6 cellular contexts compared by ENCODE assay signal in the genomic region with DNA sequence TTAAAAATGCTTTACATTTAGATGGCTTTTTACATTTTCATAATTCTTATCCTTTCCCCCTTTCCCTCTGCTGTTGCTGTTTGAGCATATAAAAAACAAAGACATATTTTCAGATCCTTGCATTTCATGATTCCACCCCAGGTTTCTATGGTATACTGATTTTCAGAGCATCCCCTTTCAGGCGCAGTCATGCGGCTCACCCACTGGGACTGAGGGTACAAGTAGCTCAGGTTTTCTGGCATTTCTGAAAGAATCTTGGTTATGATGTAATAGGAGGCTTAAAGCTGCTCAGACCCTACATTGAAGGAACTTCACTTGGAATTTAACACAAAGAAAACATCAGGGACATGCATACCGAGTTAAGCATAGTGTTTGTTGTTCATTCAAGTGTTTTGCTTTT.
"Had no signal": no experiment of that assay in that cellular context is flagged by ENCODE, and none has a peak within 500 bp of the region (broad histone marks: within the 10 kb centered on the region; RNA-seq: fewer than 3 reads in every experiment).

No MANE protein-coding gene starts in this region.

- ATAC-seq: HepG2, K562 had no signal

- H3K4me3 ChIP-seq: K562 had no signal

- DNase-seq: KBM-7, KG1 had no signal

- FAIRE-seq: HepG2, HTR-8/SVneo, K562 had no signal

- H3K27ac ChIP-seq: HL-60 had no signal
